ENCODE assay signal across 16 cellular contexts in genomic region chr2:128617661-128618060, GRCh38.
DNase-seq lines count a peak whose midpoint lies in the region; ATAC-seq and TF ChIP-seq lines count a peak whose summit lies in the region.
"Had no signal": no experiment of that assay in that cellular context is flagged by ENCODE, and none has a peak within 500 bp of the region (broad histone marks: within the 10 kb centered on the region; RNA-seq: fewer than 3 reads in every experiment).

No MANE protein-coding gene starts in this region.

- H2AFZ ChIP-seq in osteoblast (ENCODE audit: low read length) (no peak overlapping the region), OCI-LY7 (ENCODE audit: low read length) (no peak overlapping the region)

- H3K9me3 ChIP-seq in lower lobe of right lung (no peaks in the 10 kb centered on the region), osteoblast (ENCODE audit: low read depth, low read length) (no peaks in the 10 kb centered on the region), OCI-LY7 (ENCODE audit: low read length) (no peaks in the 10 kb centered on the region)
- H3K9me3 ChIP-seq: HAP-1 had no signal

- H3K27me3 Mint-ChIP-seq in stimulated activated naive CD8-positive, alpha-beta T cell treated with anti-CD3 and anti-CD28 coated beads, Interleukin-15, amount 100 ng/mL, for 72 hours = no peaks in the 10 kb centered on the region
- no peaks in the 10 kb centered on the region for H3K27me3 Mint-ChIP-seq in activated naive CD4-positive, alpha-beta T cell treated with anti-CD3 and anti-CD28 coated beads for 36 hours (ENCODE audit: low read depth)
- H3K27me3 Mint-ChIP-seq: B cell; CD4-positive, alpha-beta memory T cell had no signal

- POLR2A ChIA-PET in OCI-LY7 (lab: Charles Lee) = no interaction called here

- H3K4me3 ChIP-seq in lower lobe of right lung = no peak overlapping the region
- no peak overlapping the region for H3K4me3 ChIP-seq in osteoblast (ENCODE audit: insufficient read depth, low read length)
- no peak overlapping the region for H3K4me3 ChIP-seq in OCI-LY7 (ENCODE audit: low read depth, low read length, poor library complexity, severe bottlenecking)
- H3K4me3 ChIP-seq: HAP-1 had no signal

- H3K4me2 ChIP-seq in osteoblast (ENCODE audit: insufficient read depth, low read length) (no peak overlapping the region), OCI-LY7 (ENCODE audit: low read length) (no peak overlapping the region)

- no peaks in the 10 kb centered on the region for H3K36me3 Mint-ChIP-seq in activated naive CD4-positive, alpha-beta T cell treated with anti-CD3 and anti-CD28 coated beads for 36 hours (ENCODE audit: low read depth)
- H3K36me3 Mint-ChIP-seq: CD4-positive, alpha-beta memory T cell had no signal

- no peak for TF ChIP-seq POLR2A in GM18505 (IDR thresholded peaks at IDR 0.05; ENCODE audit: borderline replicate concordance, extremely low read depth, insufficient read depth, insufficient read length)

- no peaks in the 10 kb centered on the region for H3K9me3 Mint-ChIP-seq in stimulated activated naive CD8-positive, alpha-beta T cell treated with anti-CD3 and anti-CD28 coated beads, Interleukin-15, amount 100 ng/mL, for 72 hours
- no peaks in the 10 kb centered on the region for H3K9me3 Mint-ChIP-seq in activated naive CD4-positive, alpha-beta T cell treated with anti-CD3 and anti-CD28 coated beads for 36 hours

- H3K36me3 ChIP-seq in lower lobe of right lung = no peaks in the 10 kb centered on the region
- no peaks in the 10 kb centered on the region for H3K36me3 ChIP-seq in osteoblast (ENCODE audit: insufficient read depth, low read length)
- no peaks in the 10 kb centered on the region for H3K36me3 ChIP-seq in OCI-LY7 (ENCODE audit: insufficient read depth, low read length)
- H3K36me3 ChIP-seq: HAP-1 had no signal

- DNase-seq in stimulated activated naive CD8-positive, alpha-beta T cell treated with anti-CD3 and anti-CD28 coated beads, Interleukin-15, amount 100 ng/mL, for 72 hours = no peak
- DNase-seq in stimulated activated naive CD8-positive, alpha-beta T cell treated with anti-CD3 and anti-CD28 coated beads, Interleukin-15, Interleukin-2, amounts not matched to agents 100 U/mL and 50 U/mL, for 24 hours = no peak
- DNase-seq in lower lobe of right lung (peak; percentile 36), osteoblast (ENCODE audit: insufficient read length, low spot score, missing footprints) (peak; percentile 55), OCI-LY7 (ENCODE audit: low spot score) (no peak)
- DNase-seq in activated naive CD4-positive, alpha-beta T cell treated with anti-CD3 and anti-CD28 coated beads for 36 hours = no peak
- DNase-seq: ACHN; C1 segment of cervical spinal cord; CD4-positive, alpha-beta memory T cell; DMS153; DMS79 treated with DMSO at 0.1 percent for 48 hours; EL; GOT3 had no signal

- H3K27me3 ChIP-seq in lower lobe of right lung (ENCODE audit: low read depth) = no peaks in the 10 kb centered on the region
- H3K27me3 ChIP-seq in osteoblast (ENCODE audit: insufficient read depth, low read length) = no peaks in the 10 kb centered on the region

- intact Hi-C loops in lower lobe of right lung (cut with DNase I) (no loop called here), OCI-LY7 (cut with micrococcal nuclease; ENCODE audit: unreplicated experiment) (no loop called here)
- intact Hi-C loops in activated naive CD4-positive, alpha-beta T cell treated with anti-CD3 and anti-CD28 coated beads for 36 hours (cut with micrococcal nuclease) = no loop called here

- H3K79me2 ChIP-seq in osteoblast (ENCODE audit: insufficient read depth, low read length) (no peaks in the 10 kb centered on the region), OCI-LY7 (ENCODE audit: insufficient read depth, low read depth, low read length) (no peaks in the 10 kb centered on the region)

- peak; percentile 5 for ATAC-seq in stimulated activated naive CD8-positive, alpha-beta T cell treated with anti-CD3 and anti-CD28 coated beads, Interleukin-15, amount 100 ng/mL, for 72 hours
- no peak for ATAC-seq in stimulated activated naive CD8-positive, alpha-beta T cell treated with anti-CD3 and anti-CD28 coated beads, Interleukin-15, Interleukin-2, amounts not matched to agents 100 U/mL and 50 U/mL, for 24 hours
- no peak for ATAC-seq in lower lobe of right lung
- ATAC-seq in GM18505 (IDR thresholded peaks at IDR 0.05; ENCODE audit: unreplicated experiment) = no peak

- TF ChIP-seq CTCF in lower lobe of right lung (IDR thresholded peaks at IDR 0.05) (no peak), osteoblast (IDR thresholded peaks at IDR 0.05; ENCODE audit: extremely low read depth, low read depth, low read length) (no peak), OCI-LY7 (conservative IDR thresholded peaks at IDR 0.05; ENCODE audit: low read length) (no peak)

- H3K4me3 Mint-ChIP-seq in stimulated activated naive CD8-positive, alpha-beta T cell treated with anti-CD3 and anti-CD28 coated beads, Interleukin-15, amount 100 ng/mL, for 72 hours = no peak overlapping the region
- H3K4me3 Mint-ChIP-seq in activated naive CD4-positive, alpha-beta T cell treated with anti-CD3 and anti-CD28 coated beads for 36 hours = no peak overlapping the region
- H3K4me3 Mint-ChIP-seq: B cell had no signal

- H4K20me1 ChIP-seq in osteoblast (ENCODE audit: insufficient read depth, low read length) (no peaks in the 10 kb centered on the region), OCI-LY7 (ENCODE audit: insufficient read depth, low read length) (no peaks in the 10 kb centered on the region)

- CTCF ChIA-PET in activated naive CD4-positive, alpha-beta T cell treated with anti-CD3 and anti-CD28 coated beads for 36 hours (lab: Charles Lee) = no interaction called here
- CTCF ChIA-PET in OCI-LY7 (lab: Charles Lee; ENCODE audit: unreplicated experiment) = interaction anchor here (0.6 kb wide), 1 partner anchor 51 kb away, joined by 3 read pairs; no protein-coding TSS in a partner anchor

- H3K4me1 ChIP-seq in lower lobe of right lung (no peaks in the 10 kb centered on the region), osteoblast (ENCODE audit: insufficient read depth, low read length) (peaks cover 2% of the 10 kb centered on the region), OCI-LY7 (ENCODE audit: insufficient read depth, low read length, poor library complexity, severe bottlenecking) (no peaks in the 10 kb centered on the region)
- H3K4me1 ChIP-seq: HAP-1 had no signal

- H3K27ac ChIP-seq in lower lobe of right lung = no peak overlapping the region
- H3K27ac ChIP-seq in osteoblast (ENCODE audit: low read depth, low read length) = no peak overlapping the region
- H3K27ac ChIP-seq in OCI-LY7 (ENCODE audit: low read depth, low read length, poor library complexity, severe bottlenecking) = no peak overlapping the region

- no TSS peak for BruUV-seq in OCI-LY7 (replicated peaks; lab: Mats Ljungman, UMichigan)

- no peaks in the 10 kb centered on the region for H3K9me2 ChIP-seq in OCI-LY7 (ENCODE audit: insufficient read depth, low read length)

- no peaks in the 10 kb centered on the region for H3K4me1 Mint-ChIP-seq in stimulated activated naive CD8-positive, alpha-beta T cell treated with anti-CD3 and anti-CD28 coated beads, Interleukin-15, amount 100 ng/mL, for 72 hours
- no peaks in the 10 kb centered on the region for H3K4me1 Mint-ChIP-seq in activated naive CD4-positive, alpha-beta T cell treated with anti-CD3 and anti-CD28 coated beads for 36 hours (ENCODE audit: low read depth)
- H3K4me1 Mint-ChIP-seq: B cell; CD4-positive, alpha-beta memory T cell had no signal

- H3K27ac Mint-ChIP-seq in stimulated activated naive CD8-positive, alpha-beta T cell treated with anti-CD3 and anti-CD28 coated beads, Interleukin-15, amount 100 ng/mL, for 72 hours = no peak overlapping the region
- no peak overlapping the region for H3K27ac Mint-ChIP-seq in activated naive CD4-positive, alpha-beta T cell treated with anti-CD3 and anti-CD28 coated beads for 36 hours
- H3K27ac Mint-ChIP-seq: B cell; CD4-positive, alpha-beta memory T cell had no signal

Comparison
In these comparisons a context has a peak if more than half of its experiments do, and no peak if none do; other contexts are left out.
1. DNase-seq: peak in lower lobe of right lung (single experiment) and osteoblast (single experiment); none in stimulated activated naive CD8-positive, alpha-beta T cell treated with anti-CD3 and anti-CD28 coated beads, Interleukin-15, amount 100 ng/mL, for 72 hours (0 of 2), stimulated activated naive CD8-positive, alpha-beta T cell treated with anti-CD3 and anti-CD28 coated beads, Interleukin-15, Interleukin-2, amounts not matched to agents 100 U/mL and 50 U/mL, for 24 hours (single experiment), activated naive CD4-positive, alpha-beta T cell treated with anti-CD3 and anti-CD28 coated beads for 36 hours (single experiment) and OCI-LY7 (single experiment).